ENCODE assay signal across 10 cellular contexts in the genomic region with DNA sequence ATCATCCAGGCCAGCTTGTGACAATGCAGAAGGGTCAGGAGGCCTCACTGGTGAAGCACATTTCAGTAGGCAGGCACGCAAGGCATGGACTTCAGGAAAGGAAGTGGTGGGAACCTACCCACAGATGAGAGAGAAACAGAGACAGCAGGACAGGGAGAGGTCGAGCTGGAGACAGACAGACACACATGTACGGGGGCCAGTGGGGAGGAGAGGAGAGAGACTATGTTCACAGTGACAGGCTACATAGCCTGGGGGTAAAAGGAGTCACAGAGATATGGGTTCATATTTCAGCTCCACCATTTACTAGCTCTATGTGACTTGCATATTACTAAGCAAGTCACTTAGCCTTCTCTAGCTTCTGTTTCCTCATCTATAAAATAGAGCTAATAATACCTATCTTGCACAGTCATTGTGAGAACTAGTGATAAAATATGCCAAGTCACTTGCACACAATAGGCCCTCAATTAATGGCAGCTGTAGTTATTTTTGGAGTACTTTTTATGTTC.
DNase-seq lines count a peak whose midpoint lies in the region; ATAC-seq lines count a peak whose summit lies in the region.
"Had no signal": no experiment of that assay in that cellular context is flagged by ENCODE, and none has a peak within 500 bp of the region (broad histone marks: within the 10 kb centered on the region; RNA-seq: fewer than 3 reads in every experiment).

No MANE protein-coding gene starts in this region.

- ATAC-seq in activated CD8-positive, alpha-beta memory T cell treated with anti-CD3 and anti-CD28 coated beads, Interleukin-2, amount 10 ng/mL, durations not matched to agents 7 days and 5 days, result peak; percentile 85
- ATAC-seq in HG02870 (IDR thresholded peaks at IDR 0.05; ENCODE audit: unreplicated experiment), result peak; percentile 53
- ATAC-seq in stimulated activated naive B cell treated with anti-CD40 and anti-IgM and Interleukin-4, amounts not matched to agents 10 μg/mL and 1 μg/mL and 100 μg/mL, for 72 hours (replicated peaks), result peak; percentile 30 to 38

- peak overlapping the region; percentile 18 for H3K4me3 Mint-ChIP-seq in activated CD8-positive, alpha-beta memory T cell treated with anti-CD3 and anti-CD28 coated beads, Interleukin-2, amount 10 ng/mL, durations not matched to agents 7 days and 5 days
- H3K4me3 Mint-ChIP-seq in stimulated activated naive B cell treated with anti-CD40 and anti-IgM and Interleukin-4, amounts not matched to agents 10 μg/mL and 1 μg/mL and 100 μg/mL, for 72 hours, result no peak overlapping the region
- H3K4me3 Mint-ChIP-seq: brain had no signal

- peaks cover 3% of the 10 kb centered on the region for H3K9me3 Mint-ChIP-seq in activated CD8-positive, alpha-beta memory T cell treated with anti-CD3 and anti-CD28 coated beads, Interleukin-2, amount 10 ng/mL, durations not matched to agents 7 days and 5 days (ENCODE audit: low read depth)
- H3K9me3 Mint-ChIP-seq in stimulated activated naive B cell treated with anti-CD40 and anti-IgM and Interleukin-4, amounts not matched to agents 10 μg/mL and 1 μg/mL and 100 μg/mL, for 72 hours, result no peaks in the 10 kb centered on the region

- peak overlapping the region; percentile 88 for H3K27ac Mint-ChIP-seq in activated CD8-positive, alpha-beta memory T cell treated with anti-CD3 and anti-CD28 coated beads, Interleukin-2, amount 10 ng/mL, durations not matched to agents 7 days and 5 days
- peak overlapping the region; percentile 39 for H3K27ac Mint-ChIP-seq in stimulated activated naive B cell treated with anti-CD40 and anti-IgM and Interleukin-4, amounts not matched to agents 10 μg/mL and 1 μg/mL and 100 μg/mL, for 72 hours

- CTCF ChIA-PET in activated CD8-positive, alpha-beta memory T cell treated with anti-CD3 and anti-CD28 coated beads, Interleukin-2, amount 10 ng/mL, durations not matched to agents 7 days and 5 days (lab: Charles Lee), result interaction anchor here (1.0 to 4.6 kb wide), 9 partner anchors 10 to 91 kb away, joined by 3 to 47 read pairs (median 5); no protein-coding TSS in a partner anchor

- peak; percentile 75 for DNase-seq in activated CD8-positive, alpha-beta memory T cell treated with anti-CD3 and anti-CD28 coated beads, Interleukin-2, amount 10 ng/mL, durations not matched to agents 7 days and 5 days
- DNase-seq in activated CD8-positive, alpha-beta memory T cell treated with anti-CD3 and anti-CD28 coated beads, Interleukin-2, amount 50 U/mL, for 48 hours, result no peak
- DNase-seq in RPMI7951 (ENCODE audit: low read depth) (peak; percentile 85), foreskin melanocyte (no peak), NCI-H2107 treated with DMSO at 0.1 percent for 48 hours (lab: John Stamatoyannopoulos, UW; ENCODE audit: unreplicated experiment) (no peak), NCI-H524 treated with DMSO at 0.1 percent for 48 hours (lab: John Stamatoyannopoulos, UW) (no peak)
- no peak for DNase-seq in stimulated activated naive B cell treated with anti-CD40 and anti-IgM and Interleukin-4, amounts not matched to agents 10 μg/mL and 1 μg/mL and 100 μg/mL, for 72 hours
- DNase-seq: stimulated activated CD4-positive, alpha-beta T cell treated with anti-CD3 and anti-CD28 coated beads, Interleukin-1b, Interleukin-23, amount 100 ng/mL, for 48 hours had no signal

- H3K36me3 Mint-ChIP-seq in activated CD8-positive, alpha-beta memory T cell treated with anti-CD3 and anti-CD28 coated beads, Interleukin-2, amount 10 ng/mL, durations not matched to agents 7 days and 5 days, result peaks cover 9% of the 10 kb centered on the region
- no peaks in the 10 kb centered on the region for H3K36me3 Mint-ChIP-seq in stimulated activated naive B cell treated with anti-CD40 and anti-IgM and Interleukin-4, amounts not matched to agents 10 μg/mL and 1 μg/mL and 100 μg/mL, for 72 hours
- H3K36me3 Mint-ChIP-seq: brain had no signal

- no peaks in the 10 kb centered on the region for H3K27me3 Mint-ChIP-seq in activated CD8-positive, alpha-beta memory T cell treated with anti-CD3 and anti-CD28 coated beads, Interleukin-2, amount 10 ng/mL, durations not matched to agents 7 days and 5 days
- H3K27me3 Mint-ChIP-seq in stimulated activated naive B cell treated with anti-CD40 and anti-IgM and Interleukin-4, amounts not matched to agents 10 μg/mL and 1 μg/mL and 100 μg/mL, for 72 hours, result no peaks in the 10 kb centered on the region

- H3K4me1 Mint-ChIP-seq in activated CD8-positive, alpha-beta memory T cell treated with anti-CD3 and anti-CD28 coated beads, Interleukin-2, amount 10 ng/mL, durations not matched to agents 7 days and 5 days, result peaks cover 62% of the 10 kb centered on the region
- H3K4me1 Mint-ChIP-seq in stimulated activated naive B cell treated with anti-CD40 and anti-IgM and Interleukin-4, amounts not matched to agents 10 μg/mL and 1 μg/mL and 100 μg/mL, for 72 hours, result peaks cover 40 to 64% of the 10 kb centered on the region in 2 donors

Comparison
In these comparisons a context has a peak if more than half of its experiments do, and no peak if none do; other contexts are left out.
1. DNase-seq: peak in activated CD8-positive, alpha-beta memory T cell treated with anti-CD3 and anti-CD28 coated beads, Interleukin-2, amount 10 ng/mL, durations not matched to agents 7 days and 5 days (single experiment) and RPMI7951 (single experiment); none in activated CD8-positive, alpha-beta memory T cell treated with anti-CD3 and anti-CD28 coated beads, Interleukin-2, amount 50 U/mL, for 48 hours (single experiment), stimulated activated naive B cell treated with anti-CD40 and anti-IgM and Interleukin-4, amounts not matched to agents 10 μg/mL and 1 μg/mL and 100 μg/mL, for 72 hours (single experiment), foreskin melanocyte (single experiment), NCI-H2107 treated with DMSO at 0.1 percent for 48 hours (single experiment) and NCI-H524 treated with DMSO at 0.1 percent for 48 hours (single experiment).
2. ATAC-seq: peak in every context shown above with its lines; median percentile 85 in activated CD8-positive, alpha-beta memory T cell treated with anti-CD3 and anti-CD28 coated beads, Interleukin-2, amount 10 ng/mL, durations not matched to agents 7 days and 5 days; 53 in HG02870; 34 in stimulated activated naive B cell treated with anti-CD40 and anti-IgM and Interleukin-4, amounts not matched to agents 10 μg/mL and 1 μg/mL and 100 μg/mL, for 72 hours.